In genomic region chr7:141551080-141551772, GRCh38 we compare ENCODE assay signal across 8 cellular contexts. TPM values are rescaled to one million over a fixed set of nuclear protein-coding genes. Genes with fewer than 3 reads are reported as not detected.
DNase-seq lines count a peak whose midpoint lies in the region; ATAC-seq, FAIRE-seq and TF ChIP-seq lines count a peak whose summit lies in the region.

AGK (plus strand) TSS chr7:141551410; CDS start chr7:141555467, 4,057 bp downstream.

- H3K4me3 Mint-ChIP-seq in dendritic cell treated with granulocyte-macrophage colony-stimulating factor and Interleukin-4, amounts not matched to agents 40 ng/mL and 50 ng/mL, for 4 days, result peak within 1 kb of the TSS; percentile 83

- H3K79me2 ChIP-seq in HepG2 (ENCODE audit: insufficient read depth, low read length), result peaks cover 5% of the 10 kb centered on the region

- TF ChIP-seq CTCF in BJ (IDR thresholded peaks at IDR 0.05; ENCODE audit: insufficient read depth, low read depth, low read length) (no peak), HepG2 (CRISPR knock-in tag; IDR thresholded peaks at IDR 0.05) (peak; percentile 19; the same call in 1 of the 2 replicates)

- WGBS in HepG2 (ENCODE audit: low lambda C conversion rate), result 7% methylated on average over 13 of the region's 66 CpGs

- H3K36me3 ChIP-seq in BJ (ENCODE audit: control insufficient read depth, insufficient read depth, low read length) (peaks cover 3% of the 10 kb centered on the region; the same call in 1 of the 2 replicates), HepG2 (replicated peaks in 1 of 2; ENCODE audit: control insufficient read depth in 1 of 2, insufficient read depth in 2 of 2, low read length in 2 of 2) (peaks cover 0 to 12% of the 10 kb centered on the region in 2 experiments; a peak in 2 of 5 replicates)

- in situ Hi-C loops in HepG2 (cut with HindIII; ENCODE audit: extremely low pct_ligation_motif_present, low pct_unique_long_range_greater_than_20kb), result no loop called here

- H3K4me1 Mint-ChIP-seq in dendritic cell treated with granulocyte-macrophage colony-stimulating factor and Interleukin-4, amounts not matched to agents 40 ng/mL and 50 ng/mL, for 4 days (ENCODE audit: low read depth), result peaks cover 14% of the 10 kb centered on the region

- DNase-seq in BJ (ENCODE audit: low read depth), result no peak
- DNase-seq in NCI-H524 treated with DMSO at 0.1 percent for 48 hours (lab: John Stamatoyannopoulos, UW), result peak; percentile 60
- DNase-seq in activated CD4-positive, alpha-beta T cell treated with anti-CD3 and anti-CD28 coated beads, Interleukin-2, amount 50 U/mL, for 1 hour, result peak; percentile 68
- DNase-seq in HepG2 (ENCODE audit: low spot score), result peak; percentile 53
- peak; percentile 81 for DNase-seq in stimulated activated CD4-positive, alpha-beta T cell treated with anti-CD3 and anti-CD28 coated beads, Interleukin-4, amount 100 ng/mL, for 1 hour

- TF ChIP-seq POLR2A in GM19193 (IDR thresholded peaks at IDR 0.05; ENCODE audit: extremely low read depth, insufficient read depth, insufficient read length), result peak; percentile 95
- peak; percentile 79 to 95 for TF ChIP-seq POLR2A in HepG2 (IDR thresholded peaks at IDR 0.05; ENCODE audit: insufficient read depth in 1 of 2, low read depth in 2 of 2, low read length in 2 of 2)

- H3K4me3 ChIP-seq in BJ (ENCODE audit: low read depth, low read length) (peak within 1 kb of the TSS; percentile 56), HepG2 (replicated peaks in 1 of 3; ENCODE audit: insufficient read depth in 1 of 3, low read depth in 2 of 3, low read length in 3 of 3) (peak within 1 kb of the TSS; percentile 84 to 98 (median 84))

- peak; percentile 82 for ATAC-seq in HG03378 (IDR thresholded peaks at IDR 0.05; ENCODE audit: unreplicated experiment)
- peak; percentile 99 for ATAC-seq in HepG2

- no peaks in the 10 kb centered on the region for H3K9me3 ChIP-seq in HepG2 (ENCODE audit: low read length)

- H3K27me3 Mint-ChIP-seq in dendritic cell treated with granulocyte-macrophage colony-stimulating factor and Interleukin-4, amounts not matched to agents 40 ng/mL and 50 ng/mL, for 4 days, result no peaks in the 10 kb centered on the region

- intact Hi-C loops in dendritic cell treated with granulocyte-macrophage colony-stimulating factor and Interleukin-4, amounts not matched to agents 40 ng/mL and 50 ng/mL, for 4 days (cut with micrococcal nuclease), result loop anchor here (10.0 kb wide), 1 partner anchor 184 kb away; the partner anchor contains the start of gene SSBP1
- intact Hi-C loops in HepG2 (cut with micrococcal nuclease; ENCODE audit: unreplicated experiment), result loop anchor here (1.0 kb wide), 1 partner anchor 187 kb away; the partner anchor contains the start of gene SSBP1

- H4K20me1 ChIP-seq in HepG2 (ENCODE audit: insufficient read depth, low read length), result no peaks in the 10 kb centered on the region

- peaks cover 17% of the 10 kb centered on the region for H3K4me1 ChIP-seq in HepG2 (ENCODE audit: insufficient read depth, low read length)

- CTCF ChIA-PET in BJ (lab: Yijun Ruan, JAX) (interaction anchor here (0.7 to 1.1 kb wide), 2 partner anchors 16 to 18 kb away, joined by 3 read pairs; no protein-coding TSS in a partner anchor), HepG2 (lab: Yijun Ruan, JAX; ENCODE audit: low intra/inter-chr PET ratio, low total read pairs) (no interaction called here)

- peak within 1 kb of the TSS; percentile 19 for H3K27ac ChIP-seq in HepG2 (ENCODE audit: extremely low read length, insufficient read depth, low read length)

- no TSS peak for BruUV-seq in HepG2 (replicated peaks; lab: Mats Ljungman, UMichigan)

- H3K9ac ChIP-seq in HepG2 (ENCODE audit: insufficient read depth, low read depth, low read length), result peak within 1 kb of the TSS; percentile 77

- H3K9me3 Mint-ChIP-seq in dendritic cell treated with granulocyte-macrophage colony-stimulating factor and Interleukin-4, amounts not matched to agents 40 ng/mL and 50 ng/mL, for 4 days, result no peaks in the 10 kb centered on the region

- peak; percentile 47; the same call in 1 of the 2 replicates for TF ChIP-seq RAD21 in HepG2 (CRISPR knock-in tag; IDR thresholded peaks at IDR 0.05)

- TF ChIP-seq EP300 in HepG2 (IDR thresholded peaks at IDR 0.05; ENCODE audit: low read depth in 2 of 2, low read length in 2 of 2) (peak in 1 of 2 experiments; percentile 45; a peak in 1 of 4 replicates), HepG2 (CRISPR knock-in tag; IDR thresholded peaks at IDR 0.05; ENCODE audit: borderline replicate concordance) (no peak)

- FAIRE-seq in HepG2 (lab: Jason Lieb, UNC), result no peak

- H3K36me3 Mint-ChIP-seq in dendritic cell treated with granulocyte-macrophage colony-stimulating factor and Interleukin-4, amounts not matched to agents 40 ng/mL and 50 ng/mL, for 4 days (ENCODE audit: low read depth), result peaks cover 14% of the 10 kb centered on the region

- H3K4me2 ChIP-seq in HepG2 (ENCODE audit: low read depth, low read length), result peak within 1 kb of the TSS; percentile 92

- POLR2A ChIA-PET in BJ (lab: Charles Lee), result no interaction called here
- POLR2A ChIA-PET in HepG2 (lab: Yijun Ruan, JAX), result interaction anchor here (0.6 to 1.8 kb wide), 5 partner anchors 9 to 537 kb away, joined by 3 to 6 read pairs (median 5); partner anchors contain the start of genes DENND11, MRPS33 and SSBP1

- H2AFZ ChIP-seq in HepG2 (ENCODE audit: low read length), result peak within 1 kb of the TSS; percentile 90

- peak within 1 kb of the TSS; percentile 84 for H3K27ac Mint-ChIP-seq in dendritic cell treated with granulocyte-macrophage colony-stimulating factor and Interleukin-4, amounts not matched to agents 40 ng/mL and 50 ng/mL, for 4 days

- H3K27me3 ChIP-seq in BJ (ENCODE audit: control insufficient read depth, insufficient read depth, low read length) (no peaks in the 10 kb centered on the region), HepG2 (ENCODE audit: control insufficient read depth in 1 of 2, insufficient read depth in 2 of 2, low read length in 2 of 2) (no peaks in the 10 kb centered on the region; a peak in 1 of 5 replicates)

TF ChIP-seq in HepG2, 621 proteins besides CTCF, POLR2A, EP300 and RAD21 (continues in another document):
- TF ChIP-seq TFAP4 (IDR thresholded peaks at IDR 0.05; ENCODE audit: borderline replicate concordance, low read depth) (peak; percentile 8; the same call in 1 of the 2 replicates), MTA3 (CRISPR knock-in tag; IDR thresholded peaks at IDR 0.05) (no peak), ZNF709 (CRISPR knock-in tag; IDR thresholded peaks at IDR 0.05) (peak; percentile 81; the same call in 1 of the 2 replicates), PHF8 (CRISPR knock-in tag; IDR thresholded peaks at IDR 0.05) (peak; percentile 94), U2AF2 (IDR thresholded peaks at IDR 0.05; ENCODE audit: low read depth, low read length) (no peak), TSC22D2 (CRISPR knock-in tag; IDR thresholded peaks at IDR 0.05; ENCODE audit: borderline replicate concordance) (no peak), ZBTB3 (CRISPR knock-in tag; IDR thresholded peaks at IDR 0.05; ENCODE audit: borderline replicate concordance, low read depth) (no peak), GABPB1 (CRISPR knock-in tag; IDR thresholded peaks at IDR 0.05) (peak; percentile 97), PRMT3 (CRISPR knock-in tag; IDR thresholded peaks at IDR 0.05; ENCODE audit: borderline replicate concordance, low read depth) (peak; percentile 70; the same call in 1 of the 2 replicates), PREB (CRISPR knock-in tag; IDR thresholded peaks at IDR 0.05) (no peak), MEIS2 (CRISPR knock-in tag; IDR thresholded peaks at IDR 0.05) (no peak), MZF1 (CRISPR knock-in tag; IDR thresholded peaks at IDR 0.05; ENCODE audit: borderline replicate concordance) (no peak)

RNA-seq across cellular contexts. Expression of gene AGK, which starts in this region (rescaled TPM):
- polyA plus RNA-seq in BJ (2011; rRNA removed), result 30.3 and 34.7 TPM in 2 replicates
- polyA minus RNA-seq in BJ (2011; rRNA and poly(A)+ RNA removed), result 13.8 and 23.0 TPM in 2 replicates
- total RNA-seq in HepG2 (2016; rRNA removed; fragmentation: Illumina TruSeq; extraction: Trizol), result 30.1 and 35.7 TPM in 2 replicates
- 8.3 and 10.1 TPM in 2 replicates for total RNA-seq in HepG2 (2016; cell fraction: cytosol; rRNA removed; fragmentation: Illumina TruSeq; extraction: Trizol; ENCODE audit: low read depth)
- 29.0 and 32.8 TPM in 2 replicates for total RNA-seq in HepG2 (2016; cell fraction: insoluble cytoplasmic fraction; rRNA removed; fragmentation: Illumina TruSeq; extraction: Trizol)
- total RNA-seq in HepG2 (2016; cell fraction: membrane; rRNA removed; fragmentation: Illumina TruSeq; extraction: Trizol), result 8.3 and 8.7 TPM in 2 replicates
- total RNA-seq in HepG2 (2016; cell fraction: nucleus; rRNA removed; fragmentation: Illumina TruSeq; extraction: Trizol), result 36.4 and 41.9 TPM in 2 replicates
- 20.9 and 23.7 TPM in 2 replicates for polyA plus RNA-seq in HepG2 (2011; rRNA removed)
- polyA plus RNA-seq in HepG2 (2011; cell fraction: cytosol; rRNA removed), result 18.7 and 21.4 TPM in 2 replicates
- polyA plus RNA-seq in HepG2 (2011; cell fraction: nucleus; rRNA removed), result 21.5 and 24.3 TPM in 2 replicates
- polyA plus RNA-seq in HepG2 (2012), result 12.5 and 14.3 TPM in 2 replicates
- polyA plus RNA-seq in HepG2 (2016; cell fraction: cytosol; fragmentation: Illumina TruSeq; extraction: Trizol; ENCODE audit: low read depth), result 1.9 and 2.6 TPM in 2 replicates
- polyA plus RNA-seq in HepG2 (2016; cell fraction: insoluble cytoplasmic fraction; fragmentation: Illumina TruSeq; extraction: Trizol; ENCODE audit: low read depth), result 31.6 and 32.2 TPM in 2 replicates
- polyA plus RNA-seq in HepG2 (2016; cell fraction: membrane; fragmentation: Illumina TruSeq; extraction: Trizol; ENCODE audit: low read depth), result 3.6 and 4.4 TPM in 2 replicates
- polyA plus RNA-seq in HepG2 (2016; cell fraction: nucleus; fragmentation: Illumina TruSeq; extraction: Trizol; ENCODE audit: insufficient read depth, low read depth), result 33.3 and 39.0 TPM in 2 replicates
- polyA minus RNA-seq in HepG2 (2011; rRNA and poly(A)+ RNA removed; ENCODE audit: low replicate concordance), result 18.0 and 21.0 TPM in 2 replicates
- polyA minus RNA-seq in HepG2 (2011; cell fraction: cytosol; rRNA and poly(A)+ RNA removed), result 10.2 and 13.3 TPM in 2 replicates
- polyA minus RNA-seq in HepG2 (2011; cell fraction: nucleus; rRNA and poly(A)+ RNA removed), result 68.8 and 69.6 TPM in 2 replicates
